Comparison of ENCODE assay signal across 1 cellular context in the genomic region with DNA sequence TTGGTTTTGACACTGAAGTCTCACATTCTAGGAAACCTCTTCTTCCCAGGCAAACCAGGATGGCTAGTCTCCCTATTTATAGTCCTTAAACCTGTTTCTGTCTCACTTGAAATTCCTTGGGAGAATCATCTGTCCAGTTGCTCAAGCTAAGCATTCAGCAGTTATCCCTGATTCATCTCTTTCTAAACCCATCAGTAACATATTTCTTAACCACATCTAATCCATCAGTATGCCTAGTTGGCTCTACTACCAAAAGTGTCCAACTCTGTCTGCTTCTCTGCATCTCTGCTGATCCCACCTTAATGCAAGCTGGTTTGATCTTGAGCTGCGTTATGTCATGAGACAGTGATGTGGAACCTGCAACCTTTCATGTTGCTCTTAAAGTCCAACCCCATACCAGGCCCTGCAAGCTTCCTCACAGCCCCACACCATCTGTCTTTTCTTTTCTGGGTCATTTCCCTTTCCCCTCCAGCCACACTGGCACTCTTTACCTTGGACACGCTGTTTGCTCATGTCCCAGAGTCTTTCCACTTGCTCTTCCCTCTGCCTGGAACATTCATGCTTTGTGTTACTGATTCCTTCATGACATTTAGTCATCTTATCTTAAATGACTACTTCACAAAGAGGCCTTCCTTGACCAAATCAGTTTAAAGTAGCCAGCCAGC.
TF ChIP-seq lines count a peak whose summit lies in the region.

No MANE protein-coding gene starts in this region.

TF ChIP-seq in GM23338, 12 proteins besides CTCF, POLR2A, EP300 and RAD21 (continued from another document):
- TF ChIP-seq, protein P1, sequence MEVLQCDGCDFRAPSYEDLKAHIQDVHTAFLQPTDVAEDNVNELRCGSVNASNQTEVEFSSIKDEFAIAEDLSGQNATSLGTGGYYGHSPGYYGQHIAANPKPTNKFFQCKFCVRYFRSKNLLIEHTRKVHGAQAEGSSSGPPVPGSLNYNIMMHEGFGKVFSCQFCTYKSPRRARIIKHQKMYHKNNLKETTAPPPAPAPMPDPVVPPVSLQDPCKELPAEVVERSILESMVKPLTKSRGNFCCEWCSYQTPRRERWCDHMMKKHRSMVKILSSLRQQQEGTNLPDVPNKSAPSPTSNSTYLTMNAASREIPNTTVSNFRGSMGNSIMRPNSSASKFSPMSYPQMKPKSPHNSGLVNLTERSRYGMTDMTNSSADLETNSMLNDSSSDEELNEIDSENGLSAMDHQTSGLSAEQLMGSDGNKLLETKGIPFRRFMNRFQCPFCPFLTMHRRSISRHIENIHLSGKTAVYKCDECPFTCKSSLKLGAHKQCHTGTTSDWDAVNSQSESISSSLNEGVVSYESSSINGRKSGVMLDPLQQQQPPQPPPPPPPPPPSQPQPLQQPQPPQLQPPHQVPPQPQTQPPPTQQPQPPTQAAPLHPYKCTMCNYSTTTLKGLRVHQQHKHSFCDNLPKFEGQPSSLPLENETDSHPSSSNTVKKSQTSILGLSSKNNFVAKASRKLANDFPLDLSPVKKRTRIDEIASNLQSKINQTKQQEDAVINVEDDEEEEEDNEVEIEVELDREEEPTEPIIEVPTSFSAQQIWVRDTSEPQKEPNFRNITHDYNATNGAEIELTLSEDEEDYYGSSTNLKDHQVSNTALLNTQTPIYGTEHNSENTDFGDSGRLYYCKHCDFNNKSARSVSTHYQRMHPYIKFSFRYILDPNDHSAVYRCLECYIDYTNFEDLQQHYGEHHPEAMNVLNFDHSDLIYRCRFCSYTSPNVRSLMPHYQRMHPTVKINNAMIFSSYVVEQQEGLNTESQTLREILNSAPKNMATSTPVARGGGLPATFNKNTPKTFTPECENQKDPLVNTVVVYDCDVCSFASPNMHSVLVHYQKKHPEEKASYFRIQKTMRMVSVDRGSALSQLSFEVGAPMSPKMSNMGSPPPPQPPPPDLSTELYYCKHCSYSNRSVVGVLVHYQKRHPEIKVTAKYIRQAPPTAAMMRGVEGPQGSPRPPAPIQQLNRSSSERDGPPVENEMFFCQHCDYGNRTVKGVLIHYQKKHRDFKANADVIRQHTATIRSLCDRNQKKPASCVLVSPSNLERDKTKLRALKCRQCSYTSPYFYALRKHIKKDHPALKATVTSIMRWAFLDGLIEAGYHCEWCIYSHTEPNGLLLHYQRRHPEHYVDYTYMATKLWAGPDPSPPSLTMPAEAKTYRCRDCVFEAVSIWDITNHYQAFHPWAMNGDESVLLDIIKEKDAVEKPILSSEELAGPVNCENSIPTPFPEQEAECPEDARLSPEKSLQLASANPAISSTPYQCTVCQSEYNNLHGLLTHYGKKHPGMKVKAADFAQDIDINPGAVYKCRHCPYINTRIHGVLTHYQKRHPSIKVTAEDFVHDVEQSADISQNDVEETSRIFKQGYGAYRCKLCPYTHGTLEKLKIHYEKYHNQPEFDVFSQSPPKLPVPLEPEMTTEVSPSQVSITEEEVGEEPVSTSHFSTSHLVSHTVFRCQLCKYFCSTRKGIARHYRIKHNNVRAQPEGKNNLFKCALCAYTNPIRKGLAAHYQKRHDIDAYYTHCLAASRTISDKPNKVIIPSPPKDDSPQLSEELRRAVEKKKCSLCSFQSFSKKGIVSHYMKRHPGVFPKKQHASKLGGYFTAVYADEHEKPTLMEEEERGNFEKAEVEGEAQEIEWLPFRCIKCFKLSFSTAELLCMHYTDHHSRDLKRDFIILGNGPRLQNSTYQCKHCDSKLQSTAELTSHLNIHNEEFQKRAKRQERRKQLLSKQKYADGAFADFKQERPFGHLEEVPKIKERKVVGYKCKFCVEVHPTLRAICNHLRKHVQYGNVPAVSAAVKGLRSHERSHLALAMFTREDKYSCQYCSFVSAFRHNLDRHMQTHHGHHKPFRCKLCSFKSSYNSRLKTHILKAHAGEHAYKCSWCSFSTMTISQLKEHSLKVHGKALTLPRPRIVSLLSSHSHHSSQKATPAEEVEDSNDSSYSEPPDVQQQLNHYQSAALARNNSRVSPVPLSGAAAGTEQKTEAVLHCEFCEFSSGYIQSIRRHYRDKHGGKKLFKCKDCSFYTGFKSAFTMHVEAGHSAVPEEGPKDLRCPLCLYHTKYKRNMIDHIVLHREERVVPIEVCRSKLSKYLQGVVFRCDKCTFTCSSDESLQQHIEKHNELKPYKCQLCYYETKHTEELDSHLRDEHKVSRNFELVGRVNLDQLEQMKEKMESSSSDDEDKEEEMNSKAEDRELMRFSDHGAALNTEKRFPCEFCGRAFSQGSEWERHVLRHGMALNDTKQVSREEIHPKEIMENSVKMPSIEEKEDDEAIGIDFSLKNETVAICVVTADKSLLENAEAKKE (CRISPR knock-in tag; IDR thresholded peaks at IDR 0.05): no peak
- TF ChIP-seq, protein P2, sequence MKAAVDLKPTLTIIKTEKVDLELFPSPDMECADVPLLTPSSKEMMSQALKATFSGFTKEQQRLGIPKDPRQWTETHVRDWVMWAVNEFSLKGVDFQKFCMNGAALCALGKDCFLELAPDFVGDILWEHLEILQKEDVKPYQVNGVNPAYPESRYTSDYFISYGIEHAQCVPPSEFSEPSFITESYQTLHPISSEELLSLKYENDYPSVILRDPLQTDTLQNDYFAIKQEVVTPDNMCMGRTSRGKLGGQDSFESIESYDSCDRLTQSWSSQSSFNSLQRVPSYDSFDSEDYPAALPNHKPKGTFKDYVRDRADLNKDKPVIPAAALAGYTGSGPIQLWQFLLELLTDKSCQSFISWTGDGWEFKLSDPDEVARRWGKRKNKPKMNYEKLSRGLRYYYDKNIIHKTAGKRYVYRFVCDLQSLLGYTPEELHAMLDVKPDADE (IDR thresholded peaks at IDR 0.05): no peak
- TF ChIP-seq EZH2 (IDR thresholded peaks at IDR 0.05; ENCODE audit: low read depth, unreplicated experiment) (no peak), ZNF114 (CRISPR knock-in tag; IDR thresholded peaks at IDR 0.05) (no peak), ZNF331 (CRISPR knock-in tag; IDR thresholded peaks at IDR 0.05; ENCODE audit: low read depth) (no peak)
